Comparison of ENCODE assay signal across 8 cellular contexts in genomic region chr20:46894579-46894958, GRCh38. TPM values are rescaled to one million over a fixed set of nuclear protein-coding genes. Genes with fewer than 3 reads are reported as not detected.
DNase-seq lines count a peak whose midpoint lies in the region; ATAC-seq, FAIRE-seq and TF ChIP-seq lines count a peak whose summit lies in the region.

Gene EYA2, plus strand, starts transcription at chr20:46894843. Its CDS starts 95,168 bp downstream, at chr20:46990011.

- H3K27ac ChIP-seq in SK-N-MC (no peak within 1 kb of the TSS), right cardiac atrium (ENCODE audit: low read length) (no peak within 1 kb of the TSS)

- H3K9me3 ChIP-seq in SK-N-MC (ENCODE audit: low read depth, low read length) (no peaks in the 10 kb centered on the region), right cardiac atrium (ENCODE audit: control insufficient read depth, low read length) (no peaks in the 10 kb centered on the region)

- no peak within 1 kb of the TSS for H3K9ac ChIP-seq in SK-N-MC (ENCODE audit: insufficient read length)

- no peaks in the 10 kb centered on the region for H3K27me3 ChIP-seq in right cardiac atrium (ENCODE audit: control insufficient read depth, insufficient read depth)

- peak within 1 kb of the TSS; percentile 52 for H3K4me3 ChIP-seq in SK-N-MC
- H3K4me3 ChIP-seq in right cardiac atrium (ENCODE audit: low read length) = peak within 1 kb of the TSS; percentile 65
- peak within 1 kb of the TSS; percentile 39 for H3K4me3 ChIP-seq in skeletal muscle cell (ENCODE audit: low read depth, low read length)

- no peaks in the 10 kb centered on the region for H3K36me3 ChIP-seq in SK-N-MC (ENCODE audit: insufficient read depth, low read length)

- peaks cover 6% of the 10 kb centered on the region for H3K9me3 Mint-ChIP-seq in activated T-cell treated with anti-CD3 and anti-CD28 coated beads, Interleukin-2, amount 50 U/mL, for 4 hours

- no peak within 1 kb of the TSS for H3K4me3 Mint-ChIP-seq in activated T-cell treated with anti-CD3 and anti-CD28 coated beads, Interleukin-2, amount 50 U/mL, for 4 hours

- peaks cover 52% of the 10 kb centered on the region for H3K27me3 Mint-ChIP-seq in activated T-cell treated with anti-CD3 and anti-CD28 coated beads, Interleukin-2, amount 50 U/mL, for 4 hours (ENCODE audit: low read depth)

- ATAC-seq in right cardiac atrium = peak; percentile 76 to 80
- no peak for ATAC-seq in activated T-cell treated with anti-CD3 and anti-CD28 coated beads, Interleukin-2, amount 50 U/mL, for 4 hours

- intact Hi-C loops in right cardiac atrium (cut with DNase I) = no loop called here

- TF ChIP-seq POLR2A in GM12892 (IDR thresholded peaks at IDR 0.05; ENCODE audit: low read depth, low read length) = peak; percentile 49; the same call in 1 of the 2 replicates

- DNase-seq in GM12892 (ENCODE audit: insufficient read length) = peak; percentile 38
- DNase-seq in SK-N-MC (ENCODE audit: low read depth, low spot score) = no peak
- DNase-seq in right cardiac atrium = peak; percentile 50 to 77 (median 74)
- no peak for DNase-seq in skeletal muscle cell (ENCODE audit: low read depth)
- DNase-seq in stimulated activated CD4-positive, alpha-beta T cell treated with anti-CD3 and anti-CD28 coated beads, Interleukin-2, amount 100 ng/mL, for 24 hours = no peak
- no peak for DNase-seq in MV-4-11 (lab: John Stamatoyannopoulos, UW)
- DNase-seq in activated CD4-positive, alpha-beta T cell treated with anti-CD3 and anti-CD28 coated beads, Interleukin-2, amount 50 U/mL, for 4 hours = no peak
- no peak for DNase-seq in activated T-cell treated with anti-CD3 and anti-CD28 coated beads, Interleukin-2, amount 50 U/mL, for 4 hours

- no peaks in the 10 kb centered on the region for H3K4me1 ChIP-seq in right cardiac atrium (ENCODE audit: control insufficient read depth, insufficient read depth, low read length)

- peak; percentile 85 for FAIRE-seq in GM12892 (lab: Jason Lieb, UNC)

- H3K36me3 Mint-ChIP-seq in activated T-cell treated with anti-CD3 and anti-CD28 coated beads, Interleukin-2, amount 50 U/mL, for 4 hours (ENCODE audit: insufficient read depth) = no peaks in the 10 kb centered on the region

- WGBS in right cardiac atrium = under 1% methylated on average over 50 of the region's 52 CpGs

- no peaks in the 10 kb centered on the region for H3K4me1 Mint-ChIP-seq in activated T-cell treated with anti-CD3 and anti-CD28 coated beads, Interleukin-2, amount 50 U/mL, for 4 hours (ENCODE audit: low read depth)

RNA-seq across cellular contexts. Expression of gene EYA2, which starts in this region (rescaled TPM):
- polyA plus RNA-seq in GM12892 (2012; ENCODE audit: missing spikeins) = 16.9 TPM
- 1 to 10 TPM; 1.6 to 3.7 (median 3.6) TPM for total RNA-seq in right cardiac atrium
- polyA plus RNA-seq in right cardiac atrium = 2.7 TPM
- total RNA-seq in activated T-cell treated with anti-CD3 and anti-CD28 coated beads, Interleukin-2, amount 50 U/mL, for 4 hours = not detected

Comparison
In these comparisons a context has a peak if more than half of its experiments do, and no peak if none do; other contexts are left out.
1. DNase-seq: peak in GM12892 (single experiment) and right cardiac atrium (3 of 3); none in SK-N-MC (single experiment), skeletal muscle cell (single experiment), stimulated activated CD4-positive, alpha-beta T cell treated with anti-CD3 and anti-CD28 coated beads, Interleukin-2, amount 100 ng/mL, for 24 hours (0 of 2), MV-4-11 (single experiment), activated CD4-positive, alpha-beta T cell treated with anti-CD3 and anti-CD28 coated beads, Interleukin-2, amount 50 U/mL, for 4 hours (0 of 2) and activated T-cell treated with anti-CD3 and anti-CD28 coated beads, Interleukin-2, amount 50 U/mL, for 4 hours (single experiment).
2. ATAC-seq: peak in right cardiac atrium (2 of 2); none in activated T-cell treated with anti-CD3 and anti-CD28 coated beads, Interleukin-2, amount 50 U/mL, for 4 hours (0 of 2).
3. Peak in every context shown above with its lines, with median percentiles within 50 percentile points of each other: H3K4me3 ChIP-seq.